8 cellular contexts compared by ENCODE assay signal in the genomic region with DNA sequence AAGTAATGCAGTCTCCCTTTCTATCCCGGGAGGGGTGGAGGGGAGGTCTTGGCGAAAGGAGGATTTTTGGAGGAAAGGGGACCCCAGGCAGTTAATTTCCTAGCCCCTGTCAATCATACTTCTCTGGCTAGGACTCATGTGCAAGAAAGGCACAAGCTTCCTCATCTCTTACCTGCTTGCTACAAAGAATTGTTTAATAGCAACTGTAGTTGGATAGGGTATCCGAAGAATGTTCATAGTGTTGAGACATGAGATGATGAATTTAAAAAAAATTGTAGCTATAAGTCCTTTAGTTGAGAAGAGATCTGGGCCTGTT. TPM values are rescaled to one million over a fixed set of nuclear protein-coding genes. Genes with fewer than 3 reads are reported as not detected.
DNase-seq lines count a peak whose midpoint lies in the region; ATAC-seq, FAIRE-seq and TF ChIP-seq lines count a peak whose summit lies in the region.

No MANE protein-coding gene starts in this region.

- H3F3A ChIP-seq in OCI-LY1 (ENCODE audit: insufficient read depth, low read length) = no peaks in the 10 kb centered on the region

- no peak for DNase-seq in DND-41
- no peak for DNase-seq in endothelial cell (ENCODE audit: low spot score)
- no peak for DNase-seq in pancreas
- no peak for DNase-seq in activated CD4-positive, CD25-positive, alpha-beta regulatory T cell treated with anti-CD3 and anti-CD28 coated beads, Interleukin-2, amount 50 U/mL, for 72 hours
- no peak for DNase-seq in HPDE6-E6E7 (ENCODE audit: extremely low spot score)

- H3K27ac ChIP-seq in DND-41 (ENCODE audit: low read length) (peak overlapping the region; percentile 90), OCI-LY1 (ENCODE audit: low read depth, low read length, poor library complexity, severe bottlenecking) (peak overlapping the region; percentile 71), pancreas (no peak overlapping the region)

- H3K9me3 ChIP-seq in DND-41 (ENCODE audit: insufficient read depth, low read length, severe bottlenecking) = no peaks in the 10 kb centered on the region
- peaks cover 3% of the 10 kb centered on the region; the same call in 1 of the 2 replicates for H3K9me3 ChIP-seq in OCI-LY1 (ENCODE audit: low read length)
- H3K9me3 ChIP-seq in pancreas = no peaks in the 10 kb centered on the region

- no peak for ATAC-seq in DND-41 (ENCODE audit: insufficient read depth, low read depth)
- ATAC-seq in pancreas = no peak
- no peak for ATAC-seq in HG03159 (IDR thresholded peaks at IDR 0.05; ENCODE audit: unreplicated experiment)
- ATAC-seq in GM21737 (IDR thresholded peaks at IDR 0.05; ENCODE audit: unreplicated experiment) = no peak

- 1 to 3% methylated on average over 3 of the region's 3 CpGs for WGBS in pancreas, 2 donors

- peaks cover 9% of the 10 kb centered on the region for H3K27me3 Mint-ChIP-seq in endothelial cell (ENCODE audit: unreplicated experiment)

- FAIRE-seq in pancreas (lab: Jason Lieb, UNC) = no peak

- H3K9me2 ChIP-seq in OCI-LY1 (ENCODE audit: low read depth, low read length) = no peaks in the 10 kb centered on the region

- H4K20me1 ChIP-seq in DND-41 (ENCODE audit: insufficient read depth, low read length) = peaks cover 16% of the 10 kb centered on the region; the same call in 1 of the 2 replicates
- no peaks in the 10 kb centered on the region for H4K20me1 ChIP-seq in OCI-LY1 (ENCODE audit: insufficient read depth, low read length)

- peak overlapping the region; percentile 67 for H3K27ac Mint-ChIP-seq in endothelial cell (ENCODE audit: unreplicated experiment)

- peak overlapping the region; percentile 97 for H3K4me3 Mint-ChIP-seq in endothelial cell (ENCODE audit: unreplicated experiment)

- no peak for TF ChIP-seq CTCF in DND-41 (IDR thresholded peaks at IDR 0.05; ENCODE audit: borderline replicate concordance, extremely low read depth, low read length, poor library complexity, severe bottlenecking)
- no peak for TF ChIP-seq CTCF in OCI-LY1 (IDR thresholded peaks at IDR 0.05; ENCODE audit: low read length)
- no peak for TF ChIP-seq CTCF in endothelial cell (IDR thresholded peaks at IDR 0.05; ENCODE audit: unreplicated experiment)
- TF ChIP-seq CTCF in pancreas (IDR thresholded peaks at IDR 0.05) = no peak

- H3K79me2 ChIP-seq in DND-41 (ENCODE audit: insufficient read depth, low read length) = peaks cover 90% of the 10 kb centered on the region
- peaks cover 73% of the 10 kb centered on the region for H3K79me2 ChIP-seq in OCI-LY1 (ENCODE audit: insufficient read depth, low read length)

- H3K9ac ChIP-seq in DND-41 (ENCODE audit: low read depth, low read length) (peak overlapping the region; percentile 96), OCI-LY1 (ENCODE audit: low read length) (peak overlapping the region; percentile 97)

- H3K4me1 Mint-ChIP-seq in endothelial cell (ENCODE audit: unreplicated experiment) = peaks cover 18% of the 10 kb centered on the region

- H3K36me3 Mint-ChIP-seq in endothelial cell (ENCODE audit: low read depth, unreplicated experiment) = peaks cover 7% of the 10 kb centered on the region

- H3K27me3 ChIP-seq in DND-41 (ENCODE audit: insufficient read depth, low read length, poor library complexity) (no peaks in the 10 kb centered on the region), OCI-LY1 (ENCODE audit: insufficient read depth, low read length) (no peaks in the 10 kb centered on the region), pancreas (no peaks in the 10 kb centered on the region)

- H3K4me3 ChIP-seq in DND-41 (ENCODE audit: low read depth in 1 of 2, low read length in 2 of 2) = peak overlapping the region; percentile 81 to 86
- peak overlapping the region; percentile 95 for H3K4me3 ChIP-seq in OCI-LY1 (ENCODE audit: low read depth, low read length, poor library complexity, severe bottlenecking)
- peak overlapping the region; percentile 82 to 99 (median 96) for H3K4me3 ChIP-seq in pancreas

- H3K4me2 ChIP-seq in DND-41 (ENCODE audit: insufficient read depth, low read length) (peak overlapping the region; percentile 86), OCI-LY1 (ENCODE audit: low read length) (peak overlapping the region; percentile 87)

- no peaks in the 10 kb centered on the region for H3K9me3 Mint-ChIP-seq in endothelial cell (ENCODE audit: unreplicated experiment)

- peaks cover 58% of the 10 kb centered on the region for H3K4me1 ChIP-seq in DND-41 (ENCODE audit: insufficient read depth, low read length)
- peaks cover 29% of the 10 kb centered on the region for H3K4me1 ChIP-seq in OCI-LY1 (ENCODE audit: insufficient read depth, low read length, severe bottlenecking)
- peaks cover 0 to 12% (median 4%) of the 10 kb centered on the region in 3 donors for H3K4me1 ChIP-seq in pancreas

- H2AFZ ChIP-seq in DND-41 (ENCODE audit: low read depth, low read length) = peak overlapping the region; percentile 87
- H2AFZ ChIP-seq in OCI-LY1 (ENCODE audit: low read length) = 0 out of 2 replicates have a peak overlapping the region, but pooled peaks have one; percentile 14

- intact Hi-C loops in pancreas (cut with DNase I) = no loop called here

- H3K36me3 ChIP-seq in DND-41 (ENCODE audit: insufficient read depth, low read length) (peaks cover 23% of the 10 kb centered on the region), OCI-LY1 (ENCODE audit: insufficient read depth, low read length) (peaks cover 66% of the 10 kb centered on the region), pancreas (no peaks in the 10 kb centered on the region)

RNA-seq across cellular contexts. Expression of a gene that starts 0.5 kb away (rescaled TPM):
- total RNA-seq in endothelial cell (ENCODE audit: unreplicated experiment) (6.3 TPM), pancreas (1 to 10 TPM in 4 of 6 donors, under 1 TPM in 2; 0.51 to 1.9 (median 1.2) TPM)
- polyA plus RNA-seq in pancreas = 1 to 10 TPM in 1 of 2 donors, under 1 TPM in 1; 0.84 to 1.2 TPM

RNA-seq across cellular contexts. Expression of a gene that starts 0.8 kb away (rescaled TPM):
- total RNA-seq in endothelial cell (ENCODE audit: unreplicated experiment) = 11.4 TPM
- 1 to 10 TPM; 1.8 to 4.6 (median 3.7) TPM for total RNA-seq in pancreas
- 1 to 10 TPM; 4.0 to 6.5 TPM for polyA plus RNA-seq in pancreas

RNA-seq across cellular contexts. Expression of a gene that starts 53.5 kb away (rescaled TPM):
- total RNA-seq in endothelial cell (ENCODE audit: unreplicated experiment) = 39.1 TPM
- total RNA-seq in pancreas = 10 to 100 TPM in 4 of 6 donors, 1 to 10 TPM in 2; 6.4 to 14.2 (median 11.3) TPM
- polyA plus RNA-seq in pancreas = 1 to 10 TPM; 3.2 to 5.7 TPM

RNA-seq across cellular contexts. Expression of a gene that starts 53.7 kb away (rescaled TPM):
- total RNA-seq in endothelial cell (ENCODE audit: unreplicated experiment) (24.0 TPM), pancreas (10 to 100 TPM in 1 of 6 donors, 1 to 10 TPM in 5; 6.1 to 11.4 (median 8.9) TPM)
- polyA plus RNA-seq in pancreas = 10 to 100 TPM in 1 of 2 donors, 1 to 10 TPM in 1; 8.3 to 13.5 TPM

Comparison
In these comparisons a context has a peak if more than half of its experiments do, and no peak if none do; other contexts are left out.
1. H3K27ac ChIP-seq: peak in DND-41 (single experiment) and OCI-LY1 (single experiment); none in pancreas (0 of 4).
2. Peak in every context shown above with its lines, with median percentiles within 50 percentile points of each other: H3K4me3 ChIP-seq.